12 cellular contexts compared by ENCODE assay signal in genomic region chr20:44866703-44867335, GRCh38. TPM values are rescaled to one million over a fixed set of nuclear protein-coding genes. Genes with fewer than 3 reads are reported as not detected.
DNase-seq lines count a peak whose midpoint lies in the region; TF ChIP-seq lines count a peak whose summit lies in the region.
"Had no signal": no experiment of that assay in that cellular context is flagged by ENCODE, and none has a peak within 500 bp of the region (broad histone marks: within the 10 kb centered on the region; RNA-seq: fewer than 3 reads in every experiment).

No MANE protein-coding gene starts in this region.

- in situ Hi-C loops in KBM-7 (cut with MboI; ENCODE audit: low pct_unique_long_range_greater_than_20kb, low sequenced_read_pairs) = no loop called here

- H3K4me2 ChIP-seq in MM.1S (ENCODE audit: low read depth, low read length) (no peak overlapping the region; the same call in 1 of the 2 replicates), neural progenitor cell (no peak overlapping the region)

- H3K4me1 Mint-ChIP-seq in T-helper 1 cell treated with Interleukin-12 subunit alpha and Interleukin-12 subunit beta and Interleukin-4 antibody, amounts not matched to agents 30 μg/mL and 1 μg/mL, for 36 hours (ENCODE audit: low read depth) = peaks cover 6% of the 10 kb centered on the region
- peaks cover 18% of the 10 kb centered on the region for H3K4me1 Mint-ChIP-seq in neural progenitor cell

- H3K4me3 ChIP-seq in MM.1S (ENCODE audit: low read length) = no peak overlapping the region
- H3K4me3 ChIP-seq in neural progenitor cell = no peak overlapping the region

- DNase-seq in T-helper 1 cell (no peak), MM.1S (no peak), astrocyte of the hippocampus (ENCODE audit: low read depth, low spot score) (peak; percentile 22), neural progenitor cell (ENCODE audit: low spot score) (no peak), SKM-1 treated with dmso at 0.1 percent for 144 hours (lab: John Stamatoyannopoulos, UW; ENCODE audit: unreplicated experiment) (no peak), KBM-7 (no peak), OCI-M2 (lab: John Stamatoyannopoulos, UW; ENCODE audit: unreplicated experiment) (no peak)
- DNase-seq: left ventricle myocardium inferior had no signal

- H3K4me3 Mint-ChIP-seq in T-helper 1 cell treated with Interleukin-12 subunit alpha and Interleukin-12 subunit beta and Interleukin-4 antibody, amounts not matched to agents 30 μg/mL and 1 μg/mL, for 36 hours = peak overlapping the region; percentile 43
- H3K4me3 Mint-ChIP-seq in neural progenitor cell = no peak overlapping the region
- H3K4me3 Mint-ChIP-seq: neural crest cell had no signal

- no peak for TF ChIP-seq CTCF in MM.1S (IDR thresholded peaks at IDR 0.05; ENCODE audit: low read length)
- no peak for TF ChIP-seq CTCF in neural progenitor cell (IDR thresholded peaks at IDR 0.05)

- H3K4me1 ChIP-seq in MM.1S (ENCODE audit: low read length) = no peaks in the 10 kb centered on the region
- H3K4me1 ChIP-seq in neural progenitor cell = no peaks in the 10 kb centered on the region

- H3K27me3 Mint-ChIP-seq in T-helper 1 cell treated with Interleukin-12 subunit alpha and Interleukin-12 subunit beta and Interleukin-4 antibody, amounts not matched to agents 30 μg/mL and 1 μg/mL, for 36 hours (ENCODE audit: low read depth) = peaks cover 11% of the 10 kb centered on the region
- H3K27me3 Mint-ChIP-seq in neural progenitor cell (ENCODE audit: insufficient read depth, low read depth) = no peaks in the 10 kb centered on the region

- H3K36me3 ChIP-seq in MM.1S (replicated peaks; ENCODE audit: insufficient read depth, low read length) (no peaks in the 10 kb centered on the region), neural progenitor cell (no peaks in the 10 kb centered on the region)
- H3K36me3 ChIP-seq: left ventricle myocardium inferior, suprapubic skin had no signal

- H3K27ac ChIP-seq in MM.1S (ENCODE audit: low read length) = no peak overlapping the region
- no peak overlapping the region for H3K27ac ChIP-seq in neural progenitor cell
- H3K27ac ChIP-seq: epithelial cell of prostate, left ventricle myocardium inferior, suprapubic skin had no signal

- H3K27me3 ChIP-seq in MM.1S (replicated peaks; ENCODE audit: insufficient read depth, low read length) (0 out of 2 replicates have a peak, but pooled peaks cover 3% of the 10 kb centered on the region), neural progenitor cell (peaks cover 18% of the 10 kb centered on the region)
- H3K27me3 ChIP-seq: suprapubic skin had no signal

- H4K20me1 ChIP-seq in MM.1S (ENCODE audit: insufficient read depth, low read length) (no peaks in the 10 kb centered on the region), neural progenitor cell (ENCODE audit: low read depth) (no peaks in the 10 kb centered on the region)

- peak overlapping the region; percentile 1; the same call in 1 of the 2 replicates for H2AFZ ChIP-seq in MM.1S (ENCODE audit: low read length)
- H2AFZ ChIP-seq in neural progenitor cell (replicated peaks) = peak overlapping the region; percentile 1

- H3K9me3 ChIP-seq in MM.1S (replicated peaks; ENCODE audit: insufficient read depth, low read length) (no peaks in the 10 kb centered on the region), neural progenitor cell (ENCODE audit: low read depth) (no peaks in the 10 kb centered on the region)
- H3K9me3 ChIP-seq: left ventricle myocardium inferior, suprapubic skin had no signal

- H3K9me2 ChIP-seq in MM.1S (replicated peaks; ENCODE audit: insufficient read depth, low read length) = no peaks in the 10 kb centered on the region

- H3K27ac Mint-ChIP-seq in T-helper 1 cell treated with Interleukin-12 subunit alpha and Interleukin-12 subunit beta and Interleukin-4 antibody, amounts not matched to agents 30 μg/mL and 1 μg/mL, for 36 hours = peak overlapping the region; percentile 38
- H3K27ac Mint-ChIP-seq in neural progenitor cell = no peak overlapping the region

- no peak overlapping the region for H3K9ac ChIP-seq in MM.1S (ENCODE audit: low read length)
- H3K9ac ChIP-seq in neural progenitor cell = no peak overlapping the region

- H3F3A ChIP-seq in MM.1S (ENCODE audit: insufficient read depth, low read length) = no peaks in the 10 kb centered on the region
- H3F3A ChIP-seq in neural progenitor cell (ENCODE audit: low read depth) = peaks cover 9% of the 10 kb centered on the region

- no peaks in the 10 kb centered on the region for H3K79me2 ChIP-seq in MM.1S (ENCODE audit: low read length)
- no peaks in the 10 kb centered on the region for H3K79me2 ChIP-seq in neural progenitor cell (ENCODE audit: low read depth)

- H3K9me3 Mint-ChIP-seq in T-helper 1 cell treated with Interleukin-12 subunit alpha and Interleukin-12 subunit beta and Interleukin-4 antibody, amounts not matched to agents 30 μg/mL and 1 μg/mL, for 36 hours = no peaks in the 10 kb centered on the region
- no peaks in the 10 kb centered on the region for H3K9me3 Mint-ChIP-seq in neural progenitor cell
- H3K9me3 Mint-ChIP-seq: neural crest cell had no signal

- H3K36me3 Mint-ChIP-seq in T-helper 1 cell treated with Interleukin-12 subunit alpha and Interleukin-12 subunit beta and Interleukin-4 antibody, amounts not matched to agents 30 μg/mL and 1 μg/mL, for 36 hours (ENCODE audit: low read depth) = no peaks in the 10 kb centered on the region
- no peaks in the 10 kb centered on the region for H3K36me3 Mint-ChIP-seq in neural progenitor cell

RNA-seq across cellular contexts. Expression of gene YWHAB, which starts 18.7 kb away (rescaled TPM):
- 99.4 and 107 TPM in 2 replicates for total RNA-seq in neural progenitor cell (ENCODE audit: low replicate concordance)

RNA-seq across cellular contexts. Expression of gene PABPC1L, which starts 43.0 kb away (rescaled TPM):
- total RNA-seq in neural progenitor cell (ENCODE audit: low replicate concordance) = 45.3 and 56.3 TPM in 2 replicates

RNA-seq across cellular contexts. Expression of gene RIMS4, which starts 56.5 kb away (rescaled TPM):
- 5.3 and 7.8 TPM in 2 replicates for total RNA-seq in neural progenitor cell (ENCODE audit: low replicate concordance)
